ENCODE assay signal across 24 cellular contexts in genomic region chr6:55033021-55033546, GRCh38.
DNase-seq lines count a peak whose midpoint lies in the region; ATAC-seq, FAIRE-seq and TF ChIP-seq lines count a peak whose summit lies in the region.
"Had no signal": no experiment of that assay in that cellular context is flagged by ENCODE, and none has a peak within 500 bp of the region (broad histone marks: within the 10 kb centered on the region; RNA-seq: fewer than 3 reads in every experiment).

No MANE protein-coding gene starts in this region.

- H3K27me3 ChIP-seq in astrocyte (ENCODE audit: insufficient read depth, low read length), result no peaks in the 10 kb centered on the region
- H3K27me3 ChIP-seq in osteoblast (ENCODE audit: insufficient read depth, low read length), result no peaks in the 10 kb centered on the region
- no peaks in the 10 kb centered on the region for H3K27me3 ChIP-seq in body of pancreas
- H3K27me3 ChIP-seq: Peyer's patch had no signal

- H2AFZ ChIP-seq in astrocyte (ENCODE audit: low read depth, low read length) (peak overlapping the region; percentile 50), osteoblast (ENCODE audit: low read length) (no peak overlapping the region), OCI-LY7 (ENCODE audit: low read length) (no peak overlapping the region)

- peak overlapping the region; percentile 72 for H3K27ac Mint-ChIP-seq in astrocyte (ENCODE audit: unreplicated experiment)
- H3K27ac Mint-ChIP-seq: B cell; CD8-positive, alpha-beta memory T cell; IgD-negative memory B cell had no signal

- FAIRE-seq in astrocyte (lab: Jason Lieb, UNC), result peak; percentile 29
- FAIRE-seq: GM12892, H1 had no signal

- H3K27ac ChIP-seq in astrocyte (ENCODE audit: low read depth, low read length) (no peak overlapping the region), osteoblast (ENCODE audit: low read depth, low read length) (no peak overlapping the region), OCI-LY7 (ENCODE audit: low read depth, low read length, poor library complexity, severe bottlenecking) (no peak overlapping the region), body of pancreas (no peak overlapping the region)
- H3K27ac ChIP-seq: Peyer's patch had no signal

- TF ChIP-seq CTCF in astrocyte (IDR thresholded peaks at IDR 0.05; ENCODE audit: insufficient read depth, low read depth, low read length) (no peak), osteoblast (IDR thresholded peaks at IDR 0.05; ENCODE audit: extremely low read depth, low read depth, low read length) (no peak), OCI-LY7 (conservative IDR thresholded peaks at IDR 0.05; ENCODE audit: low read length) (no peak), body of pancreas (IDR thresholded peaks at IDR 0.05) (no peak)

- H3K79me2 ChIP-seq in astrocyte (ENCODE audit: insufficient read depth, low read length), result no peaks in the 10 kb centered on the region
- H3K79me2 ChIP-seq in osteoblast (ENCODE audit: insufficient read depth, low read length), result no peaks in the 10 kb centered on the region
- H3K79me2 ChIP-seq in OCI-LY7 (ENCODE audit: insufficient read depth, low read depth, low read length), result no peaks in the 10 kb centered on the region

- H3K9me3 ChIP-seq in astrocyte (ENCODE audit: insufficient read depth, low read depth, low read length), result no peaks in the 10 kb centered on the region
- H3K9me3 ChIP-seq in osteoblast (ENCODE audit: low read depth, low read length), result no peaks in the 10 kb centered on the region
- H3K9me3 ChIP-seq in OCI-LY7 (ENCODE audit: low read length), result no peaks in the 10 kb centered on the region
- peaks cover 0 to 10% (median 0%) of the 10 kb centered on the region in 3 donors for H3K9me3 ChIP-seq in body of pancreas
- H3K9me3 ChIP-seq: Peyer's patch had no signal

- H3K36me3 ChIP-seq in astrocyte (ENCODE audit: insufficient read depth, low read length) (no peaks in the 10 kb centered on the region), osteoblast (ENCODE audit: insufficient read depth, low read length) (no peaks in the 10 kb centered on the region), OCI-LY7 (ENCODE audit: insufficient read depth, low read length) (no peaks in the 10 kb centered on the region), body of pancreas (replicated peaks in 1 of 2; ENCODE audit: insufficient read depth in 1 of 2, low read depth in 2 of 2) (no peaks in the 10 kb centered on the region)
- H3K36me3 ChIP-seq: Peyer's patch had no signal

- peak overlapping the region; percentile 45 for H3K4me3 Mint-ChIP-seq in astrocyte (ENCODE audit: unreplicated experiment)
- H3K4me3 Mint-ChIP-seq: B cell; CD8-positive, alpha-beta memory T cell; IgD-negative memory B cell had no signal

- no peaks in the 10 kb centered on the region for H3K27me3 Mint-ChIP-seq in astrocyte (ENCODE audit: low read depth, unreplicated experiment)
- H3K27me3 Mint-ChIP-seq: B cell, IgD-negative memory B cell had no signal

- H3K4me3 ChIP-seq in astrocyte (ENCODE audit: insufficient read depth, low read depth, low read length) (no peak overlapping the region), osteoblast (ENCODE audit: insufficient read depth, low read length) (no peak overlapping the region), OCI-LY7 (ENCODE audit: low read depth, low read length, poor library complexity, severe bottlenecking) (no peak overlapping the region), body of pancreas (no peak overlapping the region)
- H3K4me3 ChIP-seq: Peyer's patch had no signal

- H3K4me1 ChIP-seq in astrocyte (ENCODE audit: insufficient read depth, low read length), result no peaks in the 10 kb centered on the region
- no peaks in the 10 kb centered on the region for H3K4me1 ChIP-seq in osteoblast (ENCODE audit: insufficient read depth, low read length)
- H3K4me1 ChIP-seq in OCI-LY7 (ENCODE audit: insufficient read depth, low read length, poor library complexity, severe bottlenecking), result no peaks in the 10 kb centered on the region
- no peaks in the 10 kb centered on the region for H3K4me1 ChIP-seq in body of pancreas
- H3K4me1 ChIP-seq: Peyer's patch had no signal

- no peaks in the 10 kb centered on the region for H3K9me2 ChIP-seq in OCI-LY7 (ENCODE audit: insufficient read depth, low read length)

- DNase-seq in ELR (ENCODE audit: low read depth) (peak; percentile 50), MV-4-11 (lab: John Stamatoyannopoulos, UW) (peak; percentile 21), astrocyte (ENCODE audit: low read depth) (peak; percentile 12), osteoblast (ENCODE audit: insufficient read length, low spot score, missing footprints) (peak; percentile 34), OCI-LY7 (ENCODE audit: low spot score) (no peak), NOMO-1 treated with DMSO at 0.1 percent for 48 hours (lab: John Stamatoyannopoulos, UW; ENCODE audit: unreplicated experiment) (no peak), body of pancreas (no peak)
- DNase-seq: ACHN; CD8-positive, alpha-beta memory T cell; DND-41; Kasumi-1; NCI-H1417 treated with DMSO at 0.1 percent for 48 hours; NCI-H1930; NCI-H2171; NCI-H446 treated with DMSO at 0.1 percent for 48 hours; NCI-H748 treated with DMSO at 0.1 percent for 48 hours; Peyer's patch; SHP77 treated with DMSO at 0.1 percent for 48 hours; T-helper 1 cell had no signal

- H3K36me3 Mint-ChIP-seq in astrocyte (ENCODE audit: low read depth, unreplicated experiment), result no peaks in the 10 kb centered on the region
- H3K36me3 Mint-ChIP-seq: CD8-positive, alpha-beta memory T cell; IgD-negative memory B cell had no signal

- TF ChIP-seq POLR2A in body of pancreas (IDR thresholded peaks at IDR 0.05), result no peak

- intact Hi-C loops in OCI-LY7 (cut with micrococcal nuclease; ENCODE audit: unreplicated experiment) (no loop called here), body of pancreas (cut with DNase I) (no loop called here)

- H4K20me1 ChIP-seq in astrocyte (ENCODE audit: insufficient read depth, low read length), result no peaks in the 10 kb centered on the region
- H4K20me1 ChIP-seq in osteoblast (ENCODE audit: insufficient read depth, low read length), result no peaks in the 10 kb centered on the region
- no peaks in the 10 kb centered on the region for H4K20me1 ChIP-seq in OCI-LY7 (ENCODE audit: insufficient read depth, low read length)

- H3K4me1 Mint-ChIP-seq in astrocyte (ENCODE audit: low read depth, unreplicated experiment), result peaks cover 22% of the 10 kb centered on the region
- H3K4me1 Mint-ChIP-seq: B cell; CD8-positive, alpha-beta memory T cell; IgD-negative memory B cell had no signal

- BruUV-seq in OCI-LY7 (replicated peaks; lab: Mats Ljungman, UMichigan), result no TSS peak

- CTCF ChIA-PET in OCI-LY7 (lab: Charles Lee; ENCODE audit: unreplicated experiment), result no interaction called here

- H3K9ac ChIP-seq in astrocyte (ENCODE audit: low read length), result no peak overlapping the region

- no peak for ATAC-seq in body of pancreas
- ATAC-seq: SK-N-SH treated with all-trans-retinoic acid at 6 μM for 48 hours had no signal

- H3K4me2 ChIP-seq in astrocyte (ENCODE audit: low read length) (no peak overlapping the region), osteoblast (ENCODE audit: insufficient read depth, low read length) (no peak overlapping the region), OCI-LY7 (ENCODE audit: low read length) (no peak overlapping the region)

- peaks cover 8% of the 10 kb centered on the region for H3K9me3 Mint-ChIP-seq in astrocyte (ENCODE audit: unreplicated experiment)

- POLR2A ChIA-PET in OCI-LY7 (lab: Charles Lee), result interaction anchor here (0.5 kb wide), 1 partner anchor 154 kb away, joined by 3 read pairs; no protein-coding TSS in a partner anchor

Comparison
In these comparisons a context has a peak if more than half of its experiments do, and no peak if none do; other contexts are left out.
1. DNase-seq: peak in ELR (single experiment), MV-4-11 (single experiment), astrocyte (single experiment) and osteoblast (single experiment); none in OCI-LY7 (single experiment), NOMO-1 treated with DMSO at 0.1 percent for 48 hours (single experiment) and body of pancreas (0 of 4).